Comparison of ENCODE assay signal across 22 cellular contexts in genomic region chr7:5132539-5132938, GRCh38.
"Had no signal": no experiment of that assay in that cellular context is flagged by ENCODE, and none has a peak within 500 bp of the region (broad histone marks: within the 10 kb centered on the region; RNA-seq: fewer than 3 reads in every experiment).

No MANE protein-coding gene starts in this region.

- H3K27me3 Mint-ChIP-seq: stimulated activated naive CD8-positive, alpha-beta T cell treated with anti-CD3 and anti-CD28 coated beads, Interleukin-15, amount 100 ng/mL, for 72 hours had no signal

- H3K27me3 ChIP-seq: dorsolateral prefrontal cortex, gastrocnemius medialis, neural progenitor cell, right atrium auricular region, transverse colon, upper lobe of right lung, uterus had no signal

- H3K27ac ChIP-seq: dorsolateral prefrontal cortex, gastrocnemius medialis, neural progenitor cell, prostate gland, right atrium auricular region, suprapubic skin, transverse colon, upper lobe of right lung, uterus had no signal

- H3K4me3 Mint-ChIP-seq: memory B cell; nephron; neural progenitor cell; stimulated activated naive CD8-positive, alpha-beta T cell treated with anti-CD3 and anti-CD28 coated beads, Interleukin-15, amount 100 ng/mL, for 72 hours had no signal

- H3K9ac ChIP-seq: neural progenitor cell had no signal

- H3K36me3 Mint-ChIP-seq: memory B cell, neural progenitor cell had no signal

- H3K4me1 ChIP-seq: gastrocnemius medialis, neural progenitor cell, prostate gland, right atrium auricular region, suprapubic skin, transverse colon, upper lobe of right lung, uterus had no signal

- H3K36me3 ChIP-seq: gastrocnemius medialis, neural progenitor cell, prostate gland, right atrium auricular region, suprapubic skin, transverse colon, upper lobe of right lung, uterus had no signal

- H3K9me3 Mint-ChIP-seq: memory B cell; nephron; neural progenitor cell; stimulated activated naive CD8-positive, alpha-beta T cell treated with anti-CD3 and anti-CD28 coated beads, Interleukin-15, amount 100 ng/mL, for 72 hours had no signal

- H3K4me1 Mint-ChIP-seq: nephron, neural progenitor cell had no signal

- H3K27ac Mint-ChIP-seq: memory B cell; nephron; neural progenitor cell; stimulated activated naive CD8-positive, alpha-beta T cell treated with anti-CD3 and anti-CD28 coated beads, Interleukin-15, amount 100 ng/mL, for 72 hours had no signal

- ATAC-seq: gastrocnemius medialis; left ventricle myocardium superior; sciatic nerve; stimulated activated naive CD8-positive, alpha-beta T cell treated with anti-CD3 and anti-CD28 coated beads, Interleukin-15, amount 100 ng/mL, for 72 hours; upper lobe of right lung had no signal

- H2AFZ ChIP-seq: neural progenitor cell had no signal

- H3K4me2 ChIP-seq: neural progenitor cell, smooth muscle cell had no signal

- H3K4me3 ChIP-seq: dorsolateral prefrontal cortex, gastrocnemius medialis, lung, neural progenitor cell, prostate gland, right atrium auricular region, smooth muscle cell, suprapubic skin, transverse colon, upper lobe of right lung, uterus had no signal

- DNase-seq: dorsolateral prefrontal cortex; effector CD4-positive, alpha-beta T cell; gastrocnemius medialis; head of caudate nucleus; left ventricle myocardium superior; stimulated activated CD4-positive, alpha-beta T cell treated with anti-CD3 and anti-CD28 coated beads, Interleukin-12 subunit alpha, Interleukin-12 subunit beta, amount 100 ng/mL, for 4 hours; stimulated activated CD4-positive, alpha-beta T cell treated with anti-CD3 and anti-CD28 coated beads, Interleukin-1b, Interleukin-23, amount 100 ng/mL, for 48 hours; stimulated activated CD4-positive, alpha-beta T cell treated with anti-CD3 and anti-CD28 coated beads, Interleukin-4, amount 100 ng/mL, for 1 hour; stimulated activated CD8-positive, alpha-beta memory T cell treated with anti-CD3 and anti-CD28 coated beads, Interleukin-4, amount 100 ng/mL, for 48 hours; stimulated activated naive CD8-positive, alpha-beta T cell treated with anti-CD3 and anti-CD28 coated beads, Interleukin-15, amount 100 ng/mL, for 72 hours; transverse colon; upper lobe of right lung; uterus had no signal

- H3K9me3 ChIP-seq: gastrocnemius medialis, prostate gland, right atrium auricular region, suprapubic skin, transverse colon, upper lobe of right lung, uterus had no signal
